29 cellular contexts compared by ENCODE assay signal in genomic region chr9:37155601-37156000, GRCh38.
"Had no signal": no experiment of that assay in that cellular context is flagged by ENCODE, and none has a peak within 500 bp of the region (broad histone marks: within the 10 kb centered on the region; RNA-seq: fewer than 3 reads in every experiment).

No MANE protein-coding gene starts in this region.

- H3K4me2 ChIP-seq: neural progenitor cell had no signal

- H3K4me1 ChIP-seq: ascending aorta, upper lobe of left lung, vagina had no signal

- H3K36me3 ChIP-seq: neural progenitor cell, right atrium auricular region, thyroid gland, vagina had no signal

- H3K4me1 Mint-ChIP-seq: brain had no signal

- ATAC-seq: effector memory CD8-positive, alpha-beta T cell; esophagus mucosa; heart right ventricle; naive thymus-derived CD4-positive, alpha-beta T cell; stimulated activated naive B cell treated with anti-CD40 and anti-IgM and Interleukin-4, amounts not matched to agents 10 μg/mL and 1 μg/mL and 100 μg/mL, for 72 hours had no signal

- H3K27ac ChIP-seq: ascending aorta, coronary artery, heart right ventricle, neural progenitor cell, right atrium auricular region, stomach, thyroid gland, upper lobe of left lung, vagina, VCaP had no signal

- H3K27me3 Mint-ChIP-seq: activated naive CD8-positive, alpha-beta T cell treated with anti-CD3 and anti-CD28 coated beads for 36 hours; brain; effector memory CD8-positive, alpha-beta T cell; memory B cell; naive thymus-derived CD4-positive, alpha-beta T cell; stimulated activated naive B cell treated with anti-CD40 and anti-IgM and Interleukin-4, amounts not matched to agents 10 μg/mL and 1 μg/mL and 100 μg/mL, for 72 hours had no signal

- H3K4me3 ChIP-seq: ascending aorta, coronary artery, heart right ventricle, neural progenitor cell, right atrium auricular region, stomach, thyroid gland, upper lobe of left lung, vagina had no signal

- H3K9me3 Mint-ChIP-seq: activated naive CD4-positive, alpha-beta T cell treated with anti-CD3 and anti-CD28 coated beads for 36 hours; activated naive CD8-positive, alpha-beta T cell treated with anti-CD3 and anti-CD28 coated beads for 36 hours; activated T-helper 1 cell treated with anti-CD3 and anti-CD28 coated beads, Interleukin-12 subunit alpha, Interleukin-12 subunit beta, Interleukin-2, Interleukin-4 antibody, amounts not matched to agents 30 ng/mL and 10 ng/mL and 1 ng/mL, durations not matched to agents 14 hours and 24 hours and 36 hours; brain; effector memory CD8-positive, alpha-beta T cell; memory B cell; naive thymus-derived CD4-positive, alpha-beta T cell had no signal

- H3K27me3 ChIP-seq: ascending aorta, heart right ventricle, neural progenitor cell, right atrium auricular region, stomach, thyroid gland, upper lobe of left lung, vagina had no signal

- H2AFZ ChIP-seq: neural progenitor cell had no signal

- DNase-seq: activated CD4-positive, alpha-beta T cell treated with anti-CD3 and anti-CD28 coated beads for 4 hours; activated CD4-positive, alpha-beta T cell treated with anti-CD3 and anti-CD28 coated beads, Interleukin-2, amount 50 U/mL, for 48 hours; activated CD8-positive, alpha-beta memory T cell treated with anti-CD3 and anti-CD28 coated beads, Interleukin-2, amount 50 U/mL, for 4 hours; activated effector memory CD4-positive, alpha-beta T cell treated with anti-CD3 and anti-CD28 coated beads, Interleukin-2, amount 50 U/mL, for 16 hours; activated naive CD4-positive, alpha-beta T cell treated with anti-CD3 and anti-CD28 coated beads for 36 hours; activated naive CD8-positive, alpha-beta T cell treated with anti-CD3 and anti-CD28 coated beads for 36 hours; activated T-cell treated with anti-CD3 and anti-CD28 coated beads, Interleukin-2, amount 50 U/mL, for 1 hour; effector memory CD8-positive, alpha-beta T cell; heart right ventricle; midbrain; naive thymus-derived CD4-positive, alpha-beta T cell; occipital lobe; stimulated activated CD4-positive, alpha-beta T cell treated with anti-CD3 and anti-CD28 coated beads, Interleukin-15, amount 100 ng/mL, for 24 hours; stimulated activated CD4-positive, alpha-beta T cell treated with anti-CD3 and anti-CD28 coated beads, Interleukin-2, amount 100 ng/mL, for 24 hours; stimulated activated naive B cell treated with anti-CD40 and anti-IgM and Interleukin-4, amounts not matched to agents 10 μg/mL and 1 μg/mL and 100 μg/mL, for 72 hours; stomach; T-helper 9 cell; thyroid gland; upper lobe of left lung had no signal

- H3K4me3 Mint-ChIP-seq: activated naive CD4-positive, alpha-beta T cell treated with anti-CD3 and anti-CD28 coated beads for 36 hours; activated naive CD8-positive, alpha-beta T cell treated with anti-CD3 and anti-CD28 coated beads for 36 hours; activated T-helper 1 cell treated with anti-CD3 and anti-CD28 coated beads, Interleukin-12 subunit alpha, Interleukin-12 subunit beta, Interleukin-2, Interleukin-4 antibody, amounts not matched to agents 30 ng/mL and 10 ng/mL and 1 ng/mL, durations not matched to agents 14 hours and 24 hours and 36 hours; brain; effector memory CD8-positive, alpha-beta T cell; memory B cell; naive thymus-derived CD4-positive, alpha-beta T cell; neural progenitor cell; stimulated activated naive B cell treated with anti-CD40 and anti-IgM and Interleukin-4, amounts not matched to agents 10 μg/mL and 1 μg/mL and 100 μg/mL, for 72 hours had no signal

- H3K9me3 ChIP-seq: ascending aorta, heart right ventricle, right atrium auricular region, stomach, thyroid gland, upper lobe of left lung, vagina had no signal

- H3K27ac Mint-ChIP-seq: activated naive CD4-positive, alpha-beta T cell treated with anti-CD3 and anti-CD28 coated beads for 36 hours; activated naive CD8-positive, alpha-beta T cell treated with anti-CD3 and anti-CD28 coated beads for 36 hours; activated T-helper 1 cell treated with anti-CD3 and anti-CD28 coated beads, Interleukin-12 subunit alpha, Interleukin-12 subunit beta, Interleukin-2, Interleukin-4 antibody, amounts not matched to agents 30 ng/mL and 10 ng/mL and 1 ng/mL, durations not matched to agents 14 hours and 24 hours and 36 hours; brain; effector memory CD8-positive, alpha-beta T cell; memory B cell; naive thymus-derived CD4-positive, alpha-beta T cell; neural progenitor cell; stimulated activated naive B cell treated with anti-CD40 and anti-IgM and Interleukin-4, amounts not matched to agents 10 μg/mL and 1 μg/mL and 100 μg/mL, for 72 hours had no signal

- H3K9ac ChIP-seq: neural progenitor cell had no signal
